In the genomic region with DNA sequence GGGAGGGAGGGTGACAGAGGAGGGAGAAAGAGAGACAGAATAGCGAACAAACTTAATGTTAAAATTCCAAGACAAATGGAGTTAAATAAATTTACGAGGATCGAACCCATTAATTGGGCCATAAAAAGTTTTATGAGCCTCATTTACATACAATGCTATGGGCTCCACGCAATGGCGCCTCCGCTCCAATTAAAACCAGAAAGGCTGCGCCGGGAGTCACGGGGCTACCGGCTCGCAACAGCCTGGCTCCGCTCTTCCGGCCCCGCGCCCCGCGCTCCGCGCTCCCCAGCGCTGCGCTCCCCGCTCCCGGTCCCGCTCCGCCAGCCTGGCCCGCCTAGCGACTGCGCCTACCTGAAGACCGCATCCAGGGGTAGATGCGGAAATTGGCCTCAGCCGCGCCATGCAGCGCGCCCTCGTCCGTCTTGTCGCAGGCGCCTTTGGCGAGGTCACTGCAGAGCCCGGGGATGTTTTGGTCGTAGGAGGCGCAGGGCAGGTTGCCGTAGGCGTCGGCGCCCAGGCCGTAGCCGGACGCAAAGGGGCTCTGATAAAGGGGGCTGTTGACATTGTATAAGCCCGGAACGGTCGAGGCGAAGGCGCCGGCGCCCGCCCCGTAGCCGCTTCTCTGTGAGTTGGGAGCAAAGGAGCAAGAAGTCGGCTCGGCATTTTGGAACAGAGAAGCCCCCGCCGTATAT, we compare ENCODE assay signal across 1 cellular context.
TF ChIP-seq lines count a peak whose summit lies in the region.

No MANE protein-coding gene starts in this region.

TF ChIP-seq in A549, 52 proteins besides CTCF, POLR2A, EP300 and RAD21 (continued from another document):
- TF ChIP-seq, protein P1, sequence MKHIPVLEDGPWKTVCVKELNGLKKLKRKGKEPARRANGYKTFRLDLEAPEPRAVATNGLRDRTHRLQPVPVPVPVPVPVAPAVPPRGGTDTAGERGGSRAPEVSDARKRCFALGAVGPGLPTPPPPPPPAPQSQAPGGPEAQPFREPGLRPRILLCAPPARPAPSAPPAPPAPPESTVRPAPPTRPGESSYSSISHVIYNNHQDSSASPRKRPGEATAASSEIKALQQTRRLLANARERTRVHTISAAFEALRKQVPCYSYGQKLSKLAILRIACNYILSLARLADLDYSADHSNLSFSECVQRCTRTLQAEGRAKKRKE (CRISPR knock-in tag; IDR thresholded peaks at IDR 0.05; ENCODE audit: low read depth) = no peak
- no peak for TF ChIP-seq CBX8 (IDR thresholded peaks at IDR 0.05)
- no peak for TF ChIP-seq ESRRA (IDR thresholded peaks at IDR 0.05; ENCODE audit: borderline replicate concordance, low read length)
- TF ChIP-seq FOSB (CRISPR knock-in tag; IDR thresholded peaks at IDR 0.05) = no peak
- TF ChIP-seq, protein P2, sequence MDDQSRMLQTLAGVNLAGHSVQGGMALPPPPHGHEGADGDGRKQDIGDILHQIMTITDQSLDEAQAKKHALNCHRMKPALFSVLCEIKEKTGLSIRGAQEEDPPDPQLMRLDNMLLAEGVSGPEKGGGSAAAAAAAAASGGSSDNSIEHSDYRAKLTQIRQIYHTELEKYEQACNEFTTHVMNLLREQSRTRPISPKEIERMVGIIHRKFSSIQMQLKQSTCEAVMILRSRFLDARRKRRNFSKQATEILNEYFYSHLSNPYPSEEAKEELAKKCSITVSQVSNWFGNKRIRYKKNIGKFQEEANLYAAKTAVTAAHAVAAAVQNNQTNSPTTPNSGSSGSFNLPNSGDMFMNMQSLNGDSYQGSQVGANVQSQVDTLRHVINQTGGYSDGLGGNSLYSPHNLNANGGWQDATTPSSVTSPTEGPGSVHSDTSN (IDR thresholded peaks at IDR 0.05) = no peak
- no peak for TF ChIP-seq RCOR1 (IDR thresholded peaks at IDR 0.05; ENCODE audit: low read depth, low read length)
- TF ChIP-seq NPAS2 (CRISPR knock-in tag; IDR thresholded peaks at IDR 0.05; ENCODE audit: borderline replicate concordance) = no peak
- TF ChIP-seq, protein P3, sequence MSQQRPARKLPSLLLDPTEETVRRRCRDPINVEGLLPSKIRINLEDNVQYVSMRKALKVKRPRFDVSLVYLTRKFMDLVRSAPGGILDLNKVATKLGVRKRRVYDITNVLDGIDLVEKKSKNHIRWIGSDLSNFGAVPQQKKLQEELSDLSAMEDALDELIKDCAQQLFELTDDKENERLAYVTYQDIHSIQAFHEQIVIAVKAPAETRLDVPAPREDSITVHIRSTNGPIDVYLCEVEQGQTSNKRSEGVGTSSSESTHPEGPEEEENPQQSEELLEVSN (IDR thresholded peaks at IDR 0.05; ENCODE audit: borderline replicate concordance, low read depth) = peak; percentile 56; the same call in 1 of the 2 replicates
- TF ChIP-seq, protein P4, sequence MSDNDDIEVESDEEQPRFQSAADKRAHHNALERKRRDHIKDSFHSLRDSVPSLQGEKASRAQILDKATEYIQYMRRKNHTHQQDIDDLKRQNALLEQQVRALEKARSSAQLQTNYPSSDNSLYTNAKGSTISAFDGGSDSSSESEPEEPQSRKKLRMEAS (IDR thresholded peaks at IDR 0.05) = peak; percentile 65; the same call in 1 of the 2 replicates
- no peak for TF ChIP-seq GATA3 (IDR thresholded peaks at IDR 0.05; ENCODE audit: borderline replicate concordance)
- TF ChIP-seq MAFK (IDR thresholded peaks at IDR 0.05; ENCODE audit: partially characterized antibody) = no peak
- no peak for TF ChIP-seq NFE2L2 (conservative IDR thresholded peaks at IDR 0.05; ENCODE audit: low read length)
- TF ChIP-seq HOXB5 (CRISPR knock-in tag; IDR thresholded peaks at IDR 0.05) = no peak
- TF ChIP-seq HDAC2 (IDR thresholded peaks at IDR 0.05) = peak; percentile 96
TF ChIP-seq in A549: peak in this region for 3.
